Comparison of ENCODE assay signal across 1 cellular context in genomic region chr5:180034564-180034963, GRCh38.
TF ChIP-seq lines count a peak whose summit lies in the region.

No MANE protein-coding gene starts in this region.

TF ChIP-seq in endothelial cell of umbilical vein, 7 proteins besides CTCF, POLR2A, EP300 and RAD21 (continued from another document):
- no peak for TF ChIP-seq EZH2 (IDR thresholded peaks at IDR 0.05; ENCODE audit: borderline replicate concordance, low read depth, low read length, severe bottlenecking)
- peak; percentile 18 for TF ChIP-seq JUN (IDR thresholded peaks at IDR 0.05; ENCODE audit: borderline replicate concordance, insufficient read depth, insufficient read length, low read depth)
- TF ChIP-seq, protein P1, sequence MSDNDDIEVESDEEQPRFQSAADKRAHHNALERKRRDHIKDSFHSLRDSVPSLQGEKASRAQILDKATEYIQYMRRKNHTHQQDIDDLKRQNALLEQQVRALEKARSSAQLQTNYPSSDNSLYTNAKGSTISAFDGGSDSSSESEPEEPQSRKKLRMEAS (IDR thresholded peaks at IDR 0.05; ENCODE audit: insufficient read depth, insufficient read length) = no peak
